ENCODE assay signal across 8 cellular contexts in the genomic region with DNA sequence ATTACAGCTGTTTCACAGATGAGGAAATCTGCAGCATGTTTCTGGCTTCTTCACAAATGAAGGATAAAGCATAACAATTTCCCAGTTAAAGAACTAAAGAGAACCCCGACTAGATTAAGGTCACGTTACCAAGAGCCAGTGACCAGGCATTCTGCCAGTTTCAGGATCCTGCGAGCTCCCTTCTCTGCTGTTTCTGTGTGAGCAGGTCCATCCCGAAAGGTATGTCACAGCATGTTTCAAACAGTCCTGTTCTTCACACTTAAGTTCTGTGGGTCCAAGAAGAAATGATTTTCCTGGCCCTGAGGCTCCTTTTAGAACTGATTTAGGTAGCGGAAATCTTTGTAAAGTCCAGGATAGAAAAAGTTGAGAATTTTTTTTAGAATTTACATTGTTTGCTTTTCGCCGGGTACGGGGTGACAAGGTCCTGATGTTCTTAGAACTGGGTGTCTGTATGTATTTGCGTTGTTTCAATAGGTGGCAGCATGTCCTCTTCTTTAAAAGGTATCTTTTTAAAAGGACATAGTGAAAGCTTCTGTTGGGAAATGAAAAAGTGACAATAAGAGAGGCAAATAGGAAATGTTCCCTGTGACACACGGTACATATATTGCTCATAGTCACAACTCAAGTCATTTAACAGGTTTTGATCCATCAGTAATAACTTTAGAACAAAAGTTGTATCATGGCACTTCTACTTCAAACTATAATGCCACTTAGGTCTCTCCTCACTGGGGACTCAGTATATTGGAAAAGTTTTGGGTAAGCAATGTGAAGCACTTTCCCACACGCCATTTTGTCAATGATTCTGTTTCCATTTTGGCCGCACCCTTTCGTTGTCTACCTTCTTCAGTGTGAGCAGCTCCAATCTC. TPM values are rescaled to one million over a fixed set of nuclear protein-coding genes. Genes with fewer than 3 reads are reported as not detected.
DNase-seq lines count a peak whose midpoint lies in the region; ATAC-seq, FAIRE-seq and TF ChIP-seq lines count a peak whose summit lies in the region.

No MANE protein-coding gene starts in this region.

- TF ChIP-seq EP300 in Ishikawa (IDR thresholded peaks at IDR 0.05; ENCODE audit: borderline replicate concordance), result no peak

- ATAC-seq in upper lobe of right lung (peak; percentile 76), GM21737 (IDR thresholded peaks at IDR 0.05; ENCODE audit: unreplicated experiment) (no peak), GM21528 (IDR thresholded peaks at IDR 0.05; ENCODE audit: low FRiP score, unreplicated experiment) (no peak)

- 47% methylated on average over 13 of the region's 13 CpGs for WGBS in hepatocyte (ENCODE audit: low lambda C conversion rate, missing lambda C conversion rate)

- peak overlapping the region; percentile 10 for H2AFZ ChIP-seq in hepatocyte

- no peaks in the 10 kb centered on the region for H4K20me1 ChIP-seq in hepatocyte (ENCODE audit: insufficient read depth, poor library complexity, severe bottlenecking)

- no peaks in the 10 kb centered on the region for H3K9me2 ChIP-seq in hepatocyte (replicated peaks; ENCODE audit: insufficient read depth)

- H3K9me3 ChIP-seq in hepatocyte (ENCODE audit: low read depth), result no peaks in the 10 kb centered on the region
- no peaks in the 10 kb centered on the region for H3K9me3 ChIP-seq in upper lobe of right lung

- H3K27ac ChIP-seq in VCaP (peak overlapping the region; percentile 45), hepatocyte (no peak overlapping the region), upper lobe of right lung (no peak overlapping the region)

- H3K4me2 ChIP-seq in hepatocyte, result peak overlapping the region; percentile 23

- H3K36me3 ChIP-seq in hepatocyte (replicated peaks; ENCODE audit: insufficient read depth, low read depth) (no peaks in the 10 kb centered on the region), upper lobe of right lung (no peaks in the 10 kb centered on the region)

- TF ChIP-seq CTCF in GM10266 (IDR thresholded peaks at IDR 0.05; ENCODE audit: control insufficient read depth, insufficient read depth, low read depth, missing control alignments) (peak; percentile 33), VCaP (conservative IDR thresholded peaks at IDR 0.05) (peak; percentile 74), hepatocyte (IDR thresholded peaks at IDR 0.05; ENCODE audit: poor library complexity) (peak; percentile 62), upper lobe of right lung (IDR thresholded peaks at IDR 0.05) (peak; percentile 45)

- H3K4me3 ChIP-seq in hepatocyte (no peak overlapping the region), upper lobe of right lung (no peak overlapping the region)

- FAIRE-seq in A204.1 (lab: Jason Lieb, UNC), result peak; percentile 98

- intact Hi-C loops in upper lobe of right lung (cut with DNase I), result loop anchor here (10.0 kb wide), 1 partner anchor 112 kb away; no protein-coding TSS in a partner anchor

- no peaks in the 10 kb centered on the region for H3K79me2 ChIP-seq in hepatocyte

- TF ChIP-seq RAD21 in Ishikawa (IDR thresholded peaks at IDR 0.05; ENCODE audit: low read depth), result peak; percentile 52

- peak; percentile 27 for DNase-seq in GM10266 (ENCODE audit: extremely low spot score)
- peak; percentile 44 for DNase-seq in hepatocyte (ENCODE audit: low spot score)
- no peak for DNase-seq in upper lobe of right lung

- no peaks in the 10 kb centered on the region for H3K4me1 ChIP-seq in hepatocyte (ENCODE audit: insufficient read depth)
- H3K4me1 ChIP-seq in upper lobe of right lung, result no peaks in the 10 kb centered on the region

- H3K27me3 ChIP-seq in hepatocyte (peaks cover 2% of the 10 kb centered on the region), upper lobe of right lung (peaks cover 10% of the 10 kb centered on the region)

TF ChIP-seq in Ishikawa, 13 proteins besides CTCF, POLR2A, EP300 and RAD21:
- TF ChIP-seq, protein P1, sequence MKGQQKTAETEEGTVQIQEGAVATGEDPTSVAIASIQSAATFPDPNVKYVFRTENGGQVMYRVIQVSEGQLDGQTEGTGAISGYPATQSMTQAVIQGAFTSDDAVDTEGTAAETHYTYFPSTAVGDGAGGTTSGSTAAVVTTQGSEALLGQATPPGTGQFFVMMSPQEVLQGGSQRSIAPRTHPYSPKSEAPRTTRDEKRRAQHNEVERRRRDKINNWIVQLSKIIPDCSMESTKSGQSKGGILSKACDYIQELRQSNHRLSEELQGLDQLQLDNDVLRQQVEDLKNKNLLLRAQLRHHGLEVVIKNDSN (IDR thresholded peaks at IDR 0.05), result no peak
- TF ChIP-seq YY1 (IDR thresholded peaks at IDR 0.05; ENCODE audit: low read depth) (no peak), TCF12 (IDR thresholded peaks at IDR 0.05; ENCODE audit: low read depth) (no peak), CEBPB (IDR thresholded peaks at IDR 0.05) (no peak), FOXM1 (IDR thresholded peaks at IDR 0.05; ENCODE audit: borderline replicate concordance, low read depth) (no peak), NFIC (IDR thresholded peaks at IDR 0.05) (no peak), EGR1 (IDR thresholded peaks at IDR 0.05) (no peak), ZBTB7A (IDR thresholded peaks at IDR 0.05; ENCODE audit: low read depth) (no peak), TAF1 (IDR thresholded peaks at IDR 0.05; ENCODE audit: low read depth) (no peak), CREB1 (IDR thresholded peaks at IDR 0.05; ENCODE audit: low read depth) (no peak), TEAD4 (IDR thresholded peaks at IDR 0.05) (no peak)
- TF ChIP-seq, protein P2, sequence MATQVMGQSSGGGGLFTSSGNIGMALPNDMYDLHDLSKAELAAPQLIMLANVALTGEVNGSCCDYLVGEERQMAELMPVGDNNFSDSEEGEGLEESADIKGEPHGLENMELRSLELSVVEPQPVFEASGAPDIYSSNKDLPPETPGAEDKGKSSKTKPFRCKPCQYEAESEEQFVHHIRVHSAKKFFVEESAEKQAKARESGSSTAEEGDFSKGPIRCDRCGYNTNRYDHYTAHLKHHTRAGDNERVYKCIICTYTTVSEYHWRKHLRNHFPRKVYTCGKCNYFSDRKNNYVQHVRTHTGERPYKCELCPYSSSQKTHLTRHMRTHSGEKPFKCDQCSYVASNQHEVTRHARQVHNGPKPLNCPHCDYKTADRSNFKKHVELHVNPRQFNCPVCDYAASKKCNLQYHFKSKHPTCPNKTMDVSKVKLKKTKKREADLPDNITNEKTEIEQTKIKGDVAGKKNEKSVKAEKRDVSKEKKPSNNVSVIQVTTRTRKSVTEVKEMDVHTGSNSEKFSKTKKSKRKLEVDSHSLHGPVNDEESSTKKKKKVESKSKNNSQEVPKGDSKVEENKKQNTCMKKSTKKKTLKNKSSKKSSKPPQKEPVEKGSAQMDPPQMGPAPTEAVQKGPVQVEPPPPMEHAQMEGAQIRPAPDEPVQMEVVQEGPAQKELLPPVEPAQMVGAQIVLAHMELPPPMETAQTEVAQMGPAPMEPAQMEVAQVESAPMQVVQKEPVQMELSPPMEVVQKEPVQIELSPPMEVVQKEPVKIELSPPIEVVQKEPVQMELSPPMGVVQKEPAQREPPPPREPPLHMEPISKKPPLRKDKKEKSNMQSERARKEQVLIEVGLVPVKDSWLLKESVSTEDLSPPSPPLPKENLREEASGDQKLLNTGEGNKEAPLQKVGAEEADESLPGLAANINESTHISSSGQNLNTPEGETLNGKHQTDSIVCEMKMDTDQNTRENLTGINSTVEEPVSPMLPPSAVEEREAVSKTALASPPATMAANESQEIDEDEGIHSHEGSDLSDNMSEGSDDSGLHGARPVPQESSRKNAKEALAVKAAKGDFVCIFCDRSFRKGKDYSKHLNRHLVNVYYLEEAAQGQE (IDR thresholded peaks at IDR 0.05; ENCODE audit: low read depth), result no peak
- TF ChIP-seq, protein P3, sequence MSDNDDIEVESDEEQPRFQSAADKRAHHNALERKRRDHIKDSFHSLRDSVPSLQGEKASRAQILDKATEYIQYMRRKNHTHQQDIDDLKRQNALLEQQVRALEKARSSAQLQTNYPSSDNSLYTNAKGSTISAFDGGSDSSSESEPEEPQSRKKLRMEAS (IDR thresholded peaks at IDR 0.05), result no peak
TF ChIP-seq in Ishikawa: peak in this region for 0.

RNA-seq across cellular contexts. Expression of gene IL21, which starts 18.4 kb away (rescaled TPM):
- total RNA-seq in hepatocyte (not detected in 2 replicates), upper lobe of right lung (not detected)
- polyA plus RNA-seq in hepatocyte, result not detected in 2 replicates
